Comparison of ENCODE assay signal across 25 cellular contexts in genomic region chr2:229610871-229611270, GRCh38.
DNase-seq lines count a peak whose midpoint lies in the region; ATAC-seq and TF ChIP-seq lines count a peak whose summit lies in the region.
"Had no signal": no experiment of that assay in that cellular context is flagged by ENCODE, and none has a peak within 500 bp of the region (broad histone marks: within the 10 kb centered on the region; RNA-seq: fewer than 3 reads in every experiment).

No MANE protein-coding gene starts in this region.

- DNase-seq in Daoy (ENCODE audit: low read depth) (peak; percentile 69), LHCN-M2 (ENCODE audit: low read depth) (peak; percentile 27), amniotic epithelial cell (ENCODE audit: low read depth) (peak; percentile 58), fibroblast of the aortic adventitia (ENCODE audit: low read depth) (peak; percentile 16), type B pancreatic cell (ENCODE audit: extremely low spot score, unreplicated experiment) (no peak), NCI-H187 treated with DMSO at 0.1 percent for 48 hours (lab: John Stamatoyannopoulos, UW) (no peak), substantia nigra (lab: John Stamatoyannopoulos, UW) (no peak), left cardiac atrium (no peak)
- DNase-seq: ACHN; activated CD4-positive, alpha-beta T cell treated with anti-CD3 and anti-CD28 coated beads, Interleukin-2, amount 50 U/mL, for 4 hours; activated CD8-positive, alpha-beta memory T cell treated with anti-CD3 and anti-CD28 coated beads, Interleukin-2, amount 50 U/mL, for 48 hours; activated naive CD8-positive, alpha-beta T cell treated with anti-CD3 and anti-CD28 coated beads, Interleukin-2, amount 10 ng/mL, durations not matched to agents 7 days and 5 days; Calu3; heart right ventricle; naive B cell; NCI-H1436 treated with DMSO at 0.1 percent for 48 hours; NK-92 treated with Interleukin-12 subunit alpha and Interleukin-12 subunit beta, amount 100 ng/mL, for 24 hours; retina; stimulated activated CD4-positive, alpha-beta T cell treated with anti-CD3 and anti-CD28 coated beads, Interleukin-12 subunit alpha, Interleukin-12 subunit beta, amount 100 ng/mL, for 4 hours had no signal

- intact Hi-C loops in left cardiac atrium (cut with DNase I): no loop called here

- H3K4me3 Mint-ChIP-seq in type B pancreatic cell: no peak overlapping the region
- H3K4me3 Mint-ChIP-seq: activated naive CD8-positive, alpha-beta T cell treated with anti-CD3 and anti-CD28 coated beads, Interleukin-2, amount 10 ng/mL, durations not matched to agents 7 days and 5 days; dendritic cell treated with granulocyte-macrophage colony-stimulating factor and Interleukin-4, amounts not matched to agents 40 ng/mL and 50 ng/mL, for 4 days; GM23338; naive B cell; stimulated activated naive CD8-positive, alpha-beta T cell treated with anti-CD3 and anti-CD28 coated beads, Interleukin-15, Interleukin-2, amounts not matched to agents 100 ng/mL and 50 ng/mL, for 24 hours had no signal

- no peaks in the 10 kb centered on the region for H3K9me3 Mint-ChIP-seq in type B pancreatic cell
- H3K9me3 Mint-ChIP-seq: activated naive CD8-positive, alpha-beta T cell treated with anti-CD3 and anti-CD28 coated beads, Interleukin-2, amount 10 ng/mL, durations not matched to agents 7 days and 5 days; activated T-helper 2 cell treated with anti-CD3 and anti-CD28 coated beads, Interferon-gamma antibody, Interleukin-2, Interleukin-4, amounts not matched to agents 10 μg/mL and 5 μg/mL and 100 μg/mL, durations not matched to agents 14 hours and 24 hours and 36 hours; dendritic cell treated with granulocyte-macrophage colony-stimulating factor and Interleukin-4, amounts not matched to agents 40 ng/mL and 50 ng/mL, for 4 days; GM23338; naive B cell; stimulated activated naive CD8-positive, alpha-beta T cell treated with anti-CD3 and anti-CD28 coated beads, Interleukin-15, Interleukin-2, amounts not matched to agents 100 ng/mL and 50 ng/mL, for 24 hours had no signal

- peaks cover 5% of the 10 kb centered on the region for H3K4me1 Mint-ChIP-seq in type B pancreatic cell (ENCODE audit: unreplicated experiment)
- H3K4me1 Mint-ChIP-seq: activated naive CD8-positive, alpha-beta T cell treated with anti-CD3 and anti-CD28 coated beads, Interleukin-2, amount 10 ng/mL, durations not matched to agents 7 days and 5 days; GM23338; naive B cell had no signal

- no peak overlapping the region for H3K4me3 ChIP-seq in fibroblast of the aortic adventitia (ENCODE audit: low read depth, low read length)
- H3K4me3 ChIP-seq: GM23338, heart right ventricle, tibial nerve had no signal

- H3K27me3 Mint-ChIP-seq in type B pancreatic cell: no peaks in the 10 kb centered on the region
- H3K27me3 Mint-ChIP-seq: dendritic cell treated with granulocyte-macrophage colony-stimulating factor and Interleukin-4, amounts not matched to agents 40 ng/mL and 50 ng/mL, for 4 days had no signal

- TF ChIP-seq CTCF in fibroblast of the aortic adventitia (IDR thresholded peaks at IDR 0.05; ENCODE audit: insufficient read depth, low read length) (no peak), type B pancreatic cell (conservative IDR thresholded peaks at IDR 0.05) (no peak)

- no peak overlapping the region for H3K27ac ChIP-seq in substantia nigra (ENCODE audit: low read depth, low read length, poor library complexity, severe bottlenecking)
- H3K27ac ChIP-seq: C4-2B, heart right ventricle, tibial nerve had no signal

- no peak overlapping the region for H3K27ac Mint-ChIP-seq in type B pancreatic cell
- H3K27ac Mint-ChIP-seq: activated naive CD8-positive, alpha-beta T cell treated with anti-CD3 and anti-CD28 coated beads, Interleukin-2, amount 10 ng/mL, durations not matched to agents 7 days and 5 days; activated T-helper 2 cell treated with anti-CD3 and anti-CD28 coated beads, Interferon-gamma antibody, Interleukin-2, Interleukin-4, amounts not matched to agents 10 μg/mL and 5 μg/mL and 100 μg/mL, durations not matched to agents 14 hours and 24 hours and 36 hours; dendritic cell treated with granulocyte-macrophage colony-stimulating factor and Interleukin-4, amounts not matched to agents 40 ng/mL and 50 ng/mL, for 4 days; GM23338; naive B cell; stimulated activated naive CD8-positive, alpha-beta T cell treated with anti-CD3 and anti-CD28 coated beads, Interleukin-15, Interleukin-2, amounts not matched to agents 100 ng/mL and 50 ng/mL, for 24 hours had no signal

- no peak for ATAC-seq in left cardiac atrium
- ATAC-seq: GM23338, heart right ventricle had no signal

- no peaks in the 10 kb centered on the region for H3K36me3 Mint-ChIP-seq in type B pancreatic cell
- H3K36me3 Mint-ChIP-seq: activated naive CD8-positive, alpha-beta T cell treated with anti-CD3 and anti-CD28 coated beads, Interleukin-2, amount 10 ng/mL, durations not matched to agents 7 days and 5 days; naive B cell had no signal

Comparison
In these comparisons a context has a peak if more than half of its experiments do, and no peak if none do; other contexts are left out.
1. DNase-seq: peak in Daoy (single experiment), LHCN-M2 (single experiment), amniotic epithelial cell (single experiment) and fibroblast of the aortic adventitia (single experiment); none in type B pancreatic cell (single experiment), NCI-H187 treated with DMSO at 0.1 percent for 48 hours (single experiment), substantia nigra (0 of 49) and left cardiac atrium (single experiment).